8 cellular contexts compared by ENCODE assay signal in the genomic region with DNA sequence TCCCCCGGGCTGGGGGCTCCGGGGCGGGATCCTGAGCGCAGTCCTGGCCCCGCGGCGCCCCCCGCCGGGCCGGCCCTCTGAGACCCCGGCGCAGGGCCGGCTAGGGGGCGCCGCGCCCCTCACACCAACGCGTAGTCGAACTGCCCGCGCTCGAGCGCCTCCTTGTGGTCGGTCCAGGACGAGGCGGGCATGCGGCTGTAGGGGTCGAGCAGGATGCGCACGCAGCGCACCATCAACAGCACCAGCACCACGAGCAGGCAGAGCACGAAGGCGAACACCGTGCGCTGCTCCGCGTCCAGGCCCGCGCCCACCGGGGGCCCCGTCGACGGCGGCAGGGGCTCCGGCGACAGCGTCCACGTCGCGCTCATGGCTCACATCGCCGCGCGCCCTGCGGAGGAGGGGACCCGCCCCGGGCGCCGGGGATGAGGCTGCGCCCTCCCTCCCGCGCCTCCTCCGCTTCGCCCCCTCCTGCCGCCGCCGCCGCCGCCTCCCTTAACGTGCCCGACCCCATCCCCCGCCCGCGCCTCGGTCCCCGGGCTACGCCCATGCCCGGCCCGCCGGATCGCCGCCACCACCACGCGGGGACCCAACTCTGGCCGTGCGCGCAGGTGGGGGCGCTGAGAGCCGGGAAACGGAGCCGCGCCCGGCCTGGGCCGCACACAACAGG.
DNase-seq lines count a peak whose midpoint lies in the region; ATAC-seq and TF ChIP-seq lines count a peak whose summit lies in the region.

No MANE protein-coding gene starts in this region.

- ATAC-seq in HG03442 (IDR thresholded peaks at IDR 0.05; ENCODE audit: unreplicated experiment): no peak

- peak; percentile 89 for TF ChIP-seq CTCF in GM10248 (IDR thresholded peaks at IDR 0.05; ENCODE audit: control extremely low read depth, extremely low read depth, low read depth, missing control alignments)

- CTCF ChIA-PET in GM10248 (lab: Yijun Ruan, JAX): interaction anchor here (7.2 kb wide), 1 partner anchor 17 kb away, joined by 90 read pairs; a partner anchor contains a TSS

- H3K4me3 ChIP-seq in skeletal muscle cell (ENCODE audit: low read depth, low read length): peak overlapping the region; percentile 48

- DNase-seq in GM10248 (ENCODE audit: extremely low spot score) (peak; percentile 82), MV-4-11 (lab: John Stamatoyannopoulos, UW) (peak; percentile 56), SW480 (ENCODE audit: low spot score) (peak; percentile 70), hypothalamus (lab: John Stamatoyannopoulos, UW) (peak in 26 of 51 donors; percentile 6 to 70 (median 38)), skeletal muscle cell (ENCODE audit: low read depth) (no peak), cerebellar nuclear complex (lab: John Stamatoyannopoulos, UW) (no peak)
- DNase-seq in activated naive CD8-positive, alpha-beta T cell treated with anti-CD3 and anti-CD28 coated beads, Interleukin-2, amount 50 U/mL, for 16 hours (ENCODE audit: low read depth, low spot score): peak; percentile 65

- POLR2A ChIA-PET in GM10248 (lab: Yijun Ruan, JAX): no interaction called here

Comparison
In these comparisons a context has a peak if more than half of its experiments do, and no peak if none do; other contexts are left out.
1. DNase-seq: peak in GM10248 (single experiment), MV-4-11 (single experiment), SW480 (single experiment), activated naive CD8-positive, alpha-beta T cell treated with anti-CD3 and anti-CD28 coated beads, Interleukin-2, amount 50 U/mL, for 16 hours (single experiment) and hypothalamus (26 of 51); none in skeletal muscle cell (single experiment) and cerebellar nuclear complex (0 of 2).